ENCODE assay signal across 1 cellular context in the genomic region with DNA sequence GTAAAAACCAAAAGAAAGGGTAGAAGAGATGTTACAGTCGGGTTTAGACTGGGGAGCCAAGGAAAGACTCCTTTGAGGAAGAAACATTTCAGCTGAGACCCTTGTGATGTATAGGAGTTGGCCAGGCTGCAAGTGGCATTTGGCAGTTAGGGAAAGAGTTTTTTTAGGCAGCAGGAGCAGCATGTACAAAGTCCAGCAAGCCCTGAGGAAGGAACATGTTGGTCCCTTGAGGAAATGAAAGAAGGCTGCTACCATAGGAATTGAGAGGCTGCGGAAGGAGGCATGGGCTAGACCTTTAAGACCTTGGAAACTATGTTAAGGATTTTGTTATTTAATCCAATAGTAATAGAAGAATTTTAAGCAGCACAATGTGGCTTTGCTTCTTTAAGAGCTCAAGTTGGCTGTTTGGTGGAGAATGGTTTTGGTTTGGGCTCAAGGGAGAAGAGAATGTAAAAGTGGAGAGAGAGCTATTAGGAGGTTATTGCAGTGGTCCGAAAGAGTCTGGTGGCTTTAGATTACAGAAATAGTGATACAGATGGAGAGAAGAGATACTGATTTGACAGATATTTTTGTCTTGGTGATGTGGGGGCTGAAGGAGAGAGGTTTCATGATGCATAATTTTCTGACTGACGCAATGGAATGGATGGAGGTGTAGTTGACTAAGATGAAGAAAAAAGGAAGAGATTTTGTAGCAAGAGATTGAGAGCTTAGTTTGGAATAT.
TF ChIP-seq lines count a peak whose summit lies in the region.

No MANE protein-coding gene starts in this region.

TF ChIP-seq in K562, 482 proteins besides CTCF, POLR2A, EP300 and RAD21 (continued from another document and continues in another):
- TF ChIP-seq U2AF1 (optimal IDR thresholded peaks at IDR 0.05; ENCODE audit: low read depth, low read length), result no peak
- TF ChIP-seq, protein P1, sequence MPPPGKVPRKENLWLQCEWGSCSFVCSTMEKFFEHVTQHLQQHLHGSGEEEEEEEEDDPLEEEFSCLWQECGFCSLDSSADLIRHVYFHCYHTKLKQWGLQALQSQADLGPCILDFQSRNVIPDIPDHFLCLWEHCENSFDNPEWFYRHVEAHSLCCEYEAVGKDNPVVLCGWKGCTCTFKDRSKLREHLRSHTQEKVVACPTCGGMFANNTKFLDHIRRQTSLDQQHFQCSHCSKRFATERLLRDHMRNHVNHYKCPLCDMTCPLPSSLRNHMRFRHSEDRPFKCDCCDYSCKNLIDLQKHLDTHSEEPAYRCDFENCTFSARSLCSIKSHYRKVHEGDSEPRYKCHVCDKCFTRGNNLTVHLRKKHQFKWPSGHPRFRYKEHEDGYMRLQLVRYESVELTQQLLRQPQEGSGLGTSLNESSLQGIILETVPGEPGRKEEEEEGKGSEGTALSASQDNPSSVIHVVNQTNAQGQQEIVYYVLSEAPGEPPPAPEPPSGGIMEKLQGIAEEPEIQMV (tag; conservative IDR thresholded peaks at IDR 0.05; ENCODE audit: low read depth), result no peak
- TF ChIP-seq, protein P2, sequence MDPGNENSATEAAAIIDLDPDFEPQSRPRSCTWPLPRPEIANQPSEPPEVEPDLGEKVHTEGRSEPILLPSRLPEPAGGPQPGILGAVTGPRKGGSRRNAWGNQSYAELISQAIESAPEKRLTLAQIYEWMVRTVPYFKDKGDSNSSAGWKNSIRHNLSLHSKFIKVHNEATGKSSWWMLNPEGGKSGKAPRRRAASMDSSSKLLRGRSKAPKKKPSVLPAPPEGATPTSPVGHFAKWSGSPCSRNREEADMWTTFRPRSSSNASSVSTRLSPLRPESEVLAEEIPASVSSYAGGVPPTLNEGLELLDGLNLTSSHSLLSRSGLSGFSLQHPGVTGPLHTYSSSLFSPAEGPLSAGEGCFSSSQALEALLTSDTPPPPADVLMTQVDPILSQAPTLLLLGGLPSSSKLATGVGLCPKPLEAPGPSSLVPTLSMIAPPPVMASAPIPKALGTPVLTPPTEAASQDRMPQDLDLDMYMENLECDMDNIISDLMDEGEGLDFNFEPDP (CRISPR knock-in tag; IDR thresholded peaks at IDR 0.05), result no peak
- no peak for TF ChIP-seq BACH1 (tag; IDR thresholded peaks at IDR 0.05)
- no peak for TF ChIP-seq SMC3 (conservative IDR thresholded peaks at IDR 0.05; ENCODE audit: insufficient read depth, low read depth, low read length)
- TF ChIP-seq NR3C1 (CRISPR knock-in tag; IDR thresholded peaks at IDR 0.05), result no peak
- no peak for TF ChIP-seq SNIP1 (IDR thresholded peaks at IDR 0.05; ENCODE audit: low read depth)
- TF ChIP-seq MTA3 (IDR thresholded peaks at IDR 0.05; ENCODE audit: borderline replicate concordance), result no peak; the same call in 1 of the 2 replicates
- TF ChIP-seq TRIM24 (IDR thresholded peaks at IDR 0.05), result peak; percentile 81 to 89
- no peak for TF ChIP-seq PTTG1 (tag; IDR thresholded peaks at IDR 0.05; ENCODE audit: low read depth)
- peak; percentile 86 for TF ChIP-seq CBFA2T2 (conservative IDR thresholded peaks at IDR 0.05)
- TF ChIP-seq PCBP1 (IDR thresholded peaks at IDR 0.05; ENCODE audit: low read depth, low read length, poor library complexity, severe bottlenecking), result no peak
- TF ChIP-seq MCM7 (IDR thresholded peaks at IDR 0.05), result no peak
- no peak for TF ChIP-seq TAF1 (IDR thresholded peaks at IDR 0.05; ENCODE audit: control insufficient read depth, extremely low read depth, insufficient read depth, low read length, severe bottlenecking)
- peak; percentile 61; the same call in 1 of the 2 replicates for TF ChIP-seq GATAD2A (IDR thresholded peaks at IDR 0.05)
- peak; percentile 68 for TF ChIP-seq CXXC5 (CRISPR knock-in tag; IDR thresholded peaks at IDR 0.05)
- TF ChIP-seq, protein P3, sequence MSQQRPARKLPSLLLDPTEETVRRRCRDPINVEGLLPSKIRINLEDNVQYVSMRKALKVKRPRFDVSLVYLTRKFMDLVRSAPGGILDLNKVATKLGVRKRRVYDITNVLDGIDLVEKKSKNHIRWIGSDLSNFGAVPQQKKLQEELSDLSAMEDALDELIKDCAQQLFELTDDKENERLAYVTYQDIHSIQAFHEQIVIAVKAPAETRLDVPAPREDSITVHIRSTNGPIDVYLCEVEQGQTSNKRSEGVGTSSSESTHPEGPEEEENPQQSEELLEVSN (IDR thresholded peaks at IDR 0.05; ENCODE audit: borderline replicate concordance in 1 of 2, extremely low read depth in 1 of 2, insufficient read depth in 1 of 2, insufficient read length in 1 of 2, low read depth in 1 of 2, low read length in 1 of 2, poor library complexity in 1 of 2, severe bottlenecking in 1 of 2), result no peak
- no peak for TF ChIP-seq SMAD2 (IDR thresholded peaks at IDR 0.05; ENCODE audit: low read depth, low read length)
- TF ChIP-seq KAT8 (IDR thresholded peaks at IDR 0.05; ENCODE audit: low read depth), result no peak
- TF ChIP-seq ZNF445 (CRISPR knock-in tag; IDR thresholded peaks at IDR 0.05; ENCODE audit: low read depth), result no peak
- no peak for TF ChIP-seq HCFC1 (IDR thresholded peaks at IDR 0.05; ENCODE audit: low read depth, low read length)
- peak; percentile 27; the same call in 1 of the 2 replicates for TF ChIP-seq SMARCA5 (IDR thresholded peaks at IDR 0.05)
- TF ChIP-seq ZNF561 (CRISPR knock-in tag; conservative IDR thresholded peaks at IDR 0.05), result no peak
- peak; percentile 75 for TF ChIP-seq CCNT2 (IDR thresholded peaks at IDR 0.05; ENCODE audit: borderline replicate concordance, extremely low read depth, insufficient read length, low read depth, low read length)
- TF ChIP-seq ETV5 (CRISPR knock-in tag; IDR thresholded peaks at IDR 0.05; ENCODE audit: low read depth), result no peak
- no peak for TF ChIP-seq GABPB2 (CRISPR knock-in tag; conservative IDR thresholded peaks at IDR 0.05)
- TF ChIP-seq, protein P4, sequence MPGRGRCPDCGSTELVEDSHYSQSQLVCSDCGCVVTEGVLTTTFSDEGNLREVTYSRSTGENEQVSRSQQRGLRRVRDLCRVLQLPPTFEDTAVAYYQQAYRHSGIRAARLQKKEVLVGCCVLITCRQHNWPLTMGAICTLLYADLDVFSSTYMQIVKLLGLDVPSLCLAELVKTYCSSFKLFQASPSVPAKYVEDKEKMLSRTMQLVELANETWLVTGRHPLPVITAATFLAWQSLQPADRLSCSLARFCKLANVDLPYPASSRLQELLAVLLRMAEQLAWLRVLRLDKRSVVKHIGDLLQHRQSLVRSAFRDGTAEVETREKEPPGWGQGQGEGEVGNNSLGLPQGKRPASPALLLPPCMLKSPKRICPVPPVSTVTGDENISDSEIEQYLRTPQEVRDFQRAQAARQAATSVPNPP (IDR thresholded peaks at IDR 0.05; ENCODE audit: borderline replicate concordance, insufficient read depth, insufficient read length), result no peak
- TF ChIP-seq DNMT1 (IDR thresholded peaks at IDR 0.05), result no peak
- TF ChIP-seq ZBED1 (IDR thresholded peaks at IDR 0.05), result no peak
- no peak for TF ChIP-seq RFX1 (IDR thresholded peaks at IDR 0.05)
- TF ChIP-seq HNRNPK (IDR thresholded peaks at IDR 0.05; ENCODE audit: low read depth, low read length, poor library complexity, severe bottlenecking), result no peak
- no peak; the same call in 1 of the 2 replicates for TF ChIP-seq ADNP (tag; IDR thresholded peaks at IDR 0.05)
- TF ChIP-seq YBX1 (IDR thresholded peaks at IDR 0.05), result no peak
- TF ChIP-seq, protein P5, sequence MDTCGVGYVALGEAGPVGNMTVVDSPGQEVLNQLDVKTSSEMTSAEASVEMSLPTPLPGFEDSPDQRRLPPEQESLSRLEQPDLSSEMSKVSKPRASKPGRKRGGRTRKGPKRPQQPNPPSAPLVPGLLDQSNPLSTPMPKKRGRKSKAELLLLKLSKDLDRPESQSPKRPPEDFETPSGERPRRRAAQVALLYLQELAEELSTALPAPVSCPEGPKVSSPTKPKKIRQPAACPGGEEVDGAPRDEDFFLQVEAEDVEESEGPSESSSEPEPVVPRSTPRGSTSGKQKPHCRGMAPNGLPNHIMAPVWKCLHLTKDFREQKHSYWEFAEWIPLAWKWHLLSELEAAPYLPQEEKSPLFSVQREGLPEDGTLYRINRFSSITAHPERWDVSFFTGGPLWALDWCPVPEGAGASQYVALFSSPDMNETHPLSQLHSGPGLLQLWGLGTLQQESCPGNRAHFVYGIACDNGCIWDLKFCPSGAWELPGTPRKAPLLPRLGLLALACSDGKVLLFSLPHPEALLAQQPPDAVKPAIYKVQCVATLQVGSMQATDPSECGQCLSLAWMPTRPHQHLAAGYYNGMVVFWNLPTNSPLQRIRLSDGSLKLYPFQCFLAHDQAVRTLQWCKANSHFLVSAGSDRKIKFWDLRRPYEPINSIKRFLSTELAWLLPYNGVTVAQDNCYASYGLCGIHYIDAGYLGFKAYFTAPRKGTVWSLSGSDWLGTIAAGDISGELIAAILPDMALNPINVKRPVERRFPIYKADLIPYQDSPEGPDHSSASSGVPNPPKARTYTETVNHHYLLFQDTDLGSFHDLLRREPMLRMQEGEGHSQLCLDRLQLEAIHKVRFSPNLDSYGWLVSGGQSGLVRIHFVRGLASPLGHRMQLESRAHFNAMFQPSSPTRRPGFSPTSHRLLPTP (IDR thresholded peaks at IDR 0.05; ENCODE audit: borderline replicate concordance, extremely low read depth, insufficient read length), result no peak
- TF ChIP-seq GABPA (tag; conservative IDR thresholded peaks at IDR 0.05; ENCODE audit: low read depth), result no peak
- TF ChIP-seq SIN3A (IDR thresholded peaks at IDR 0.05; ENCODE audit: borderline replicate concordance in 2 of 2, control insufficient read depth in 1 of 2, low read depth in 2 of 2, low read length in 2 of 2), result no peak
- TF ChIP-seq POLR2B (IDR thresholded peaks at IDR 0.05; ENCODE audit: low read depth, partially characterized antibody), result no peak
- TF ChIP-seq, protein P6, sequence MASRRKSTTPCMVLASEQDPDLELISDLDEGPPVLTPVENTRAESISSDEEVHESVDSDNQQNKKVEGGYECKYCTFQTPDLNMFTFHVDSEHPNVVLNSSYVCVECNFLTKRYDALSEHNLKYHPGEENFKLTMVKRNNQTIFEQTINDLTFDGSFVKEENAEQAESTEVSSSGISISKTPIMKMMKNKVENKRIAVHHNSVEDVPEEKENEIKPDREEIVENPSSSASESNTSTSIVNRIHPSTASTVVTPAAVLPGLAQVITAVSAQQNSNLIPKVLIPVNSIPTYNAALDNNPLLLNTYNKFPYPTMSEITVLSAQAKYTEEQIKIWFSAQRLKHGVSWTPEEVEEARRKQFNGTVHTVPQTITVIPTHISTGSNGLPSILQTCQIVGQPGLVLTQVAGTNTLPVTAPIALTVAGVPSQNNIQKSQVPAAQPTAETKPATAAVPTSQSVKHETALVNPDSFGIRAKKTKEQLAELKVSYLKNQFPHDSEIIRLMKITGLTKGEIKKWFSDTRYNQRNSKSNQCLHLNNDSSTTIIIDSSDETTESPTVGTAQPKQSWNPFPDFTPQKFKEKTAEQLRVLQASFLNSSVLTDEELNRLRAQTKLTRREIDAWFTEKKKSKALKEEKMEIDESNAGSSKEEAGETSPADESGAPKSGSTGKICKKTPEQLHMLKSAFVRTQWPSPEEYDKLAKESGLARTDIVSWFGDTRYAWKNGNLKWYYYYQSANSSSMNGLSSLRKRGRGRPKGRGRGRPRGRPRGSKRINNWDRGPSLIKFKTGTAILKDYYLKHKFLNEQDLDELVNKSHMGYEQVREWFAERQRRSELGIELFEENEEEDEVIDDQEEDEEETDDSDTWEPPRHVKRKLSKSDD (conservative IDR thresholded peaks at IDR 0.05; ENCODE audit: low read length), result no peak
- TF ChIP-seq TFAM (CRISPR knock-in tag; conservative IDR thresholded peaks at IDR 0.05), result no peak
- TF ChIP-seq, protein P7, sequence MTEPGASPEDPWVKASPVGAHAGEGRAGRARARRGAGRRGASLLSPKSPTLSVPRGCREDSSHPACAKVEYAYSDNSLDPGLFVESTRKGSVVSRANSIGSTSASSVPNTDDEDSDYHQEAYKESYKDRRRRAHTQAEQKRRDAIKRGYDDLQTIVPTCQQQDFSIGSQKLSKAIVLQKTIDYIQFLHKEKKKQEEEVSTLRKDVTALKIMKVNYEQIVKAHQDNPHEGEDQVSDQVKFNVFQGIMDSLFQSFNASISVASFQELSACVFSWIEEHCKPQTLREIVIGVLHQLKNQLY (CRISPR knock-in tag; conservative IDR thresholded peaks at IDR 0.05), result no peak
- TF ChIP-seq ZNF586 (CRISPR knock-in tag; conservative IDR thresholded peaks at IDR 0.05), result no peak
- TF ChIP-seq, protein P8, sequence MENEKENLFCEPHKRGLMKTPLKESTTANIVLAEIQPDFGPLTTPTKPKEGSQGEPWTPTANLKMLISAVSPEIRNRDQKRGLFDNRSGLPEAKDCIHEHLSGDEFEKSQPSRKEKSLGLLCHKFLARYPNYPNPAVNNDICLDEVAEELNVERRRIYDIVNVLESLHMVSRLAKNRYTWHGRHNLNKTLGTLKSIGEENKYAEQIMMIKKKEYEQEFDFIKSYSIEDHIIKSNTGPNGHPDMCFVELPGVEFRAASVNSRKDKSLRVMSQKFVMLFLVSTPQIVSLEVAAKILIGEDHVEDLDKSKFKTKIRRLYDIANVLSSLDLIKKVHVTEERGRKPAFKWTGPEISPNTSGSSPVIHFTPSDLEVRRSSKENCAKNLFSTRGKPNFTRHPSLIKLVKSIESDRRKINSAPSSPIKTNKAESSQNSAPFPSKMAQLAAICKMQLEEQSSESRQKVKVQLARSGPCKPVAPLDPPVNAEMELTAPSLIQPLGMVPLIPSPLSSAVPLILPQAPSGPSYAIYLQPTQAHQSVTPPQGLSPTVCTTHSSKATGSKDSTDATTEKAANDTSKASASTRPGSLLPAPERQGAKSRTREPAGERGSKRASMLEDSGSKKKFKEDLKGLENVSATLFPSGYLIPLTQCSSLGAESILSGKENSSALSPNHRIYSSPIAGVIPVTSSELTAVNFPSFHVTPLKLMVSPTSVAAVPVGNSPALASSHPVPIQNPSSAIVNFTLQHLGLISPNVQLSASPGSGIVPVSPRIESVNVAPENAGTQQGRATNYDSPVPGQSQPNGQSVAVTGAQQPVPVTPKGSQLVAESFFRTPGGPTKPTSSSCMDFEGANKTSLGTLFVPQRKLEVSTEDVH (IDR thresholded peaks at IDR 0.05; ENCODE audit: low read depth, partially characterized antibody), result peak; percentile 65
- TF ChIP-seq, protein P9, sequence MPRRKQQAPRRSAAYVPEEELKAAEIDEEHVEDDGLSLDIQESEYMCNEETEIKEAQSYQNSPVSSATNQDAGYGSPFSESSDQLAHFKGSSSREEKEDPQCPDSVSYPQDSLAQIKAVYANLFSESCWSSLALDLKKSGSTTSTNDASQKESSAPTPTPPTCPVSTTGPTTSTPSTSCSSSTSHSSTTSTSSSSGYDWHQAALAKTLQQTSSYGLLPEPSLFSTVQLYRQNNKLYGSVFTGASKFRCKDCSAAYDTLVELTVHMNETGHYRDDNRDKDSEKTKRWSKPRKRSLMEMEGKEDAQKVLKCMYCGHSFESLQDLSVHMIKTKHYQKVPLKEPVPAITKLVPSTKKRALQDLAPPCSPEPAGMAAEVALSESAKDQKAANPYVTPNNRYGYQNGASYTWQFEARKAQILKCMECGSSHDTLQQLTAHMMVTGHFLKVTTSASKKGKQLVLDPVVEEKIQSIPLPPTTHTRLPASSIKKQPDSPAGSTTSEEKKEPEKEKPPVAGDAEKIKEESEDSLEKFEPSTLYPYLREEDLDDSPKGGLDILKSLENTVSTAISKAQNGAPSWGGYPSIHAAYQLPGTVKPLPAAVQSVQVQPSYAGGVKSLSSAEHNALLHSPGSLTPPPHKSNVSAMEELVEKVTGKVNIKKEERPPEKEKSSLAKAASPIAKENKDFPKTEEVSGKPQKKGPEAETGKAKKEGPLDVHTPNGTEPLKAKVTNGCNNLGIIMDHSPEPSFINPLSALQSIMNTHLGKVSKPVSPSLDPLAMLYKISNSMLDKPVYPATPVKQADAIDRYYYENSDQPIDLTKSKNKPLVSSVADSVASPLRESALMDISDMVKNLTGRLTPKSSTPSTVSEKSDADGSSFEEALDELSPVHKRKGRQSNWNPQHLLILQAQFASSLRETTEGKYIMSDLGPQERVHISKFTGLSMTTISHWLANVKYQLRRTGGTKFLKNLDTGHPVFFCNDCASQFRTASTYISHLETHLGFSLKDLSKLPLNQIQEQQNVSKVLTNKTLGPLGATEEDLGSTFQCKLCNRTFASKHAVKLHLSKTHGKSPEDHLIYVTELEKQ (CRISPR knock-in tag; IDR thresholded peaks at IDR 0.05), result no peak
- TF ChIP-seq NELFE (IDR thresholded peaks at IDR 0.05; ENCODE audit: insufficient read depth, insufficient read length), result no peak
- no peak for TF ChIP-seq TAF7 (tag; IDR thresholded peaks at IDR 0.05)
